Comparison of ENCODE assay signal across 8 cellular contexts in genomic region chr1:217660353-217661062, GRCh38.
DNase-seq lines count a peak whose midpoint lies in the region; ATAC-seq and TF ChIP-seq lines count a peak whose summit lies in the region.

No MANE protein-coding gene starts in this region.

- no peak overlapping the region for H3K27ac ChIP-seq in OCI-LY1 (ENCODE audit: low read depth, low read length, poor library complexity, severe bottlenecking)

- H3K9me3 ChIP-seq in OCI-LY1 (ENCODE audit: low read length) = no peaks in the 10 kb centered on the region

- no peak overlapping the region for H3K4me2 ChIP-seq in OCI-LY1 (ENCODE audit: low read length)

- no peak overlapping the region for H3K9ac ChIP-seq in OCI-LY1 (ENCODE audit: low read length)

- no peak overlapping the region for H2AFZ ChIP-seq in OCI-LY1 (ENCODE audit: low read length)

- peak; percentile 80 for ATAC-seq in HG02571 (IDR thresholded peaks at IDR 0.05; ENCODE audit: unreplicated experiment)

- H3K4me1 ChIP-seq in OCI-LY1 (ENCODE audit: insufficient read depth, low read length, severe bottlenecking) = no peaks in the 10 kb centered on the region

- DNase-seq in NCI-H748 (lab: John Stamatoyannopoulos, UW; ENCODE audit: unreplicated experiment) (peak; percentile 12), NCI-H748 treated with DMSO at 0.1 percent for 48 hours (lab: John Stamatoyannopoulos, UW) (no peak), fibroblast of gingiva (ENCODE audit: low read depth) (peak; percentile 52), stromal cell of bone marrow (ENCODE audit: low read depth) (peak; percentile 59), NCI-H1048 (lab: John Stamatoyannopoulos, UW) (no peak), ecto neural progenitor cell (ENCODE audit: low spot score) (no peak)

- peak; percentile 53 for TF ChIP-seq CTCF in OCI-LY1 (IDR thresholded peaks at IDR 0.05; ENCODE audit: low read length)

- no peak overlapping the region for H3K4me3 ChIP-seq in OCI-LY1 (ENCODE audit: low read depth, low read length, poor library complexity, severe bottlenecking)

- no peaks in the 10 kb centered on the region for H3F3A ChIP-seq in OCI-LY1 (ENCODE audit: insufficient read depth, low read length)

- H3K27me3 ChIP-seq in OCI-LY1 (ENCODE audit: insufficient read depth, low read length) = no peaks in the 10 kb centered on the region

- no peaks in the 10 kb centered on the region for H3K9me2 ChIP-seq in OCI-LY1 (ENCODE audit: low read depth, low read length)

- no peaks in the 10 kb centered on the region for H4K20me1 ChIP-seq in OCI-LY1 (ENCODE audit: insufficient read depth, low read length)

- no peaks in the 10 kb centered on the region for H3K79me2 ChIP-seq in OCI-LY1 (ENCODE audit: insufficient read depth, low read length)

- H3K36me3 ChIP-seq in OCI-LY1 (ENCODE audit: insufficient read depth, low read length) = no peaks in the 10 kb centered on the region

Comparison
In these comparisons a context has a peak if more than half of its experiments do, and no peak if none do; other contexts are left out.
1. DNase-seq: peak in NCI-H748 (single experiment), fibroblast of gingiva (single experiment) and stromal cell of bone marrow (single experiment); none in NCI-H748 treated with DMSO at 0.1 percent for 48 hours (single experiment), NCI-H1048 (single experiment) and ecto neural progenitor cell (single experiment).